In genomic region chr3:174862666-174863065, GRCh38 we compare ENCODE assay signal across 22 cellular contexts. TPM values are rescaled to one million over a fixed set of nuclear protein-coding genes. Genes with fewer than 3 reads are reported as not detected.
DNase-seq lines count a peak whose midpoint lies in the region; ATAC-seq and TF ChIP-seq lines count a peak whose summit lies in the region.
"Had no signal": no experiment of that assay in that cellular context is flagged by ENCODE, and none has a peak within 500 bp of the region (broad histone marks: within the 10 kb centered on the region; RNA-seq: fewer than 3 reads in every experiment).

No MANE protein-coding gene starts in this region.

- H3K27ac ChIP-seq in right atrium auricular region, result peak overlapping the region in 1 of 2 donors; percentile 7
- H3K27ac ChIP-seq in PC-9, result peak overlapping the region; percentile 69
- H3K27ac ChIP-seq in left lung, result no peak overlapping the region
- peak overlapping the region in 1 of 3 donors; percentile 5 for H3K27ac ChIP-seq in thyroid gland
- H3K27ac ChIP-seq in A673 (ENCODE audit: low read depth, low read length, poor library complexity, severe bottlenecking), result no peak overlapping the region
- H3K27ac ChIP-seq: neutrophil, SJSA1 had no signal

- POLR2A ChIA-PET in PC-9 (lab: Charles Lee; ENCODE audit: unreplicated experiment), result interaction anchor here (0.5 to 0.9 kb wide), 2 partner anchors 106 to 182 kb away, joined by 7 to 8 read pairs; no protein-coding TSS in a partner anchor
- POLR2A ChIA-PET in A673 (lab: Charles Lee; ENCODE audit: low non-redundant PET), result no interaction called here

- 32 to 46% methylated on average over 3 of the region's 3 CpGs for WGBS in thyroid gland, 2 donors

- H3K79me2 ChIP-seq in PC-9 (ENCODE audit: low read depth), result no peaks in the 10 kb centered on the region

- CTCF ChIA-PET in PC-9 (lab: Charles Lee) (interaction anchor here (0.6 to 0.7 kb wide), 3 partner anchors 213 to 422 kb away, joined by 3 to 4 read pairs (median 4); no protein-coding TSS in a partner anchor), A673 (lab: Charles Lee) (no interaction called here)

- H4K20me1 ChIP-seq in PC-9 (ENCODE audit: insufficient read depth), result no peaks in the 10 kb centered on the region

- H3F3A ChIP-seq in PC-9 (ENCODE audit: insufficient read depth, low read depth), result peaks cover 26% of the 10 kb centered on the region

- 0 out of 2 replicates have a peak overlapping the region, but pooled peaks have one; percentile 1 for H2AFZ ChIP-seq in PC-9

- H3K4me3 ChIP-seq in right atrium auricular region, result no peak overlapping the region
- H3K4me3 ChIP-seq in PC-9, result no peak overlapping the region
- no peak overlapping the region for H3K4me3 ChIP-seq in left lung
- H3K4me3 ChIP-seq in thyroid gland (replicated peaks in 1 of 3), result no peak overlapping the region
- H3K4me3 ChIP-seq in A673 (ENCODE audit: low read depth, low read length, poor library complexity, severe bottlenecking), result no peak overlapping the region
- H3K4me3 ChIP-seq: SJSA1 had no signal

- TF ChIP-seq CTCF in right atrium auricular region (IDR thresholded peaks at IDR 0.05), result no peak
- TF ChIP-seq CTCF in PC-9 (conservative IDR thresholded peaks at IDR 0.05), result no peak
- TF ChIP-seq CTCF in left lung (IDR thresholded peaks at IDR 0.05), result no peak
- no peak for TF ChIP-seq CTCF in thyroid gland (IDR thresholded peaks at IDR 0.05)
- no peak for TF ChIP-seq CTCF in A673 (conservative IDR thresholded peaks at IDR 0.05; ENCODE audit: low read depth, low read length)

- intact Hi-C loops in Right ventricle myocardium superior (cut with DNase I) (no loop called here), PC-9 (cut with micrococcal nuclease; ENCODE audit: unreplicated experiment) (loop anchor here (1.0 to 10.0 kb wide), 8 partner anchors 87 to 1802 kb away; no protein-coding TSS in a partner anchor), left lung (cut with DNase I) (no loop called here), thyroid gland (cut with DNase I) (no loop called here), A673 (cut with micrococcal nuclease; ENCODE audit: unreplicated experiment) (no loop called here)

- H3K27me3 ChIP-seq in right atrium auricular region (no peaks in the 10 kb centered on the region), PC-9 (ENCODE audit: insufficient read depth, low read depth) (no peaks in the 10 kb centered on the region), left lung (no peaks in the 10 kb centered on the region), thyroid gland (no peaks in the 10 kb centered on the region), A673 (replicated peaks; ENCODE audit: insufficient read depth, low read depth, low read length, poor library complexity) (no peaks in the 10 kb centered on the region)
- H3K27me3 ChIP-seq: neutrophil, SJSA1 had no signal

- no peaks in the 10 kb centered on the region for H3K4me1 ChIP-seq in right atrium auricular region
- peaks cover 60% of the 10 kb centered on the region for H3K4me1 ChIP-seq in PC-9 (replicated peaks; ENCODE audit: insufficient read depth)
- H3K4me1 ChIP-seq in left lung, result no peaks in the 10 kb centered on the region
- peaks cover 0 to 7% of the 10 kb centered on the region in 2 donors for H3K4me1 ChIP-seq in thyroid gland
- H3K4me1 ChIP-seq in A673 (ENCODE audit: insufficient read depth, low read length, poor library complexity, severe bottlenecking), result no peaks in the 10 kb centered on the region
- H3K4me1 ChIP-seq: SJSA1 had no signal

- BruUV-seq in PC-9 (replicated peaks; lab: Mats Ljungman, UMichigan) (no TSS peak), A673 (replicated peaks; lab: Mats Ljungman, UMichigan) (no TSS peak)

- no peak for TF ChIP-seq POLR2A in thyroid gland (IDR thresholded peaks at IDR 0.05)

- H3K36me3 ChIP-seq in right atrium auricular region, result no peaks in the 10 kb centered on the region
- 0 out of 2 replicates have a peak, but pooled peaks cover 6% of the 10 kb centered on the region for H3K36me3 ChIP-seq in PC-9 (ENCODE audit: low read depth)
- H3K36me3 ChIP-seq in left lung, result no peaks in the 10 kb centered on the region
- no peaks in the 10 kb centered on the region for H3K36me3 ChIP-seq in thyroid gland
- H3K36me3 ChIP-seq in A673 (ENCODE audit: insufficient read depth, low read length, poor library complexity, severe bottlenecking), result no peaks in the 10 kb centered on the region
- H3K36me3 ChIP-seq: neutrophil, SJSA1 had no signal

- H3K4me2 ChIP-seq in PC-9, result peak overlapping the region; percentile 40

- H3K9me2 ChIP-seq in PC-9 (ENCODE audit: insufficient read depth), result no peaks in the 10 kb centered on the region

- peak; percentile 52 for ATAC-seq in Right ventricle myocardium superior (ENCODE audit: poor library complexity)
- peak; percentile 37 for ATAC-seq in left lung
- ATAC-seq: activated CD8-positive, alpha-beta memory T cell treated with anti-CD3 and anti-CD28 coated beads, Interleukin-2, amount 10 ng/mL, durations not matched to agents 7 days and 5 days; activated naive CD4-positive, alpha-beta T cell treated with anti-CD3 and anti-CD28 coated beads, Interleukin-2, amount 50 U/mL, for 72 hours had no signal

- H3K9me3 ChIP-seq in right atrium auricular region, result no peaks in the 10 kb centered on the region
- peaks cover 6% of the 10 kb centered on the region; the same call in 1 of the 2 replicates for H3K9me3 ChIP-seq in PC-9 (ENCODE audit: insufficient read depth, low read depth)
- no peaks in the 10 kb centered on the region for H3K9me3 ChIP-seq in left lung
- H3K9me3 ChIP-seq in thyroid gland, result no peaks in the 10 kb centered on the region
- no peaks in the 10 kb centered on the region for H3K9me3 ChIP-seq in A673 (ENCODE audit: low read depth, low read length, poor library complexity, severe bottlenecking)
- H3K9me3 ChIP-seq: neutrophil, SJSA1 had no signal

- DNase-seq in Right ventricle myocardium superior, result no peak
- DNase-seq in right atrium auricular region (ENCODE audit: low spot score), result no peak
- DNase-seq in PC-9, result no peak
- DNase-seq in left lung, result no peak
- peak; percentile 8 to 35 for DNase-seq in thyroid gland
- no peak for DNase-seq in stimulated activated naive CD4-positive, alpha-beta T cell treated with Interleukin-2 at 50 U/mL for 16 hours (lab: John Stamatoyannopoulos, UW)
- no peak for DNase-seq in NCI-H1048 (lab: John Stamatoyannopoulos, UW)
- DNase-seq in A673 (ENCODE audit: low spot score), result no peak
- DNase-seq: activated CD4-positive, alpha-beta T cell treated with anti-CD3 and anti-CD28 coated beads for 48 hours; activated CD8-positive, alpha-beta memory T cell treated with anti-CD3 and anti-CD28 coated beads, Interleukin-2, amount 10 ng/mL, durations not matched to agents 7 days and 5 days; CD4-positive, alpha-beta T cell; effector memory CD4-positive, alpha-beta T cell; Kasumi-1; NCI-H1417 treated with DMSO at 0.1 percent for 48 hours; retina; stimulated activated CD8-positive, alpha-beta memory T cell treated with anti-CD3 and anti-CD28 coated beads, Interleukin-4, amount 100 ng/mL, for 48 hours; substantia nigra had no signal

RNA-seq across cellular contexts. Expression of gene NAALADL2, which starts 3.5 kb away (rescaled TPM):
- total RNA-seq in Right ventricle myocardium superior (2.2 TPM), right atrium auricular region (1 to 10 TPM; 2.5 to 3.2 TPM), PC-9 (2021) (10.6 and 12.8 TPM in 2 replicates), left lung (1 to 10 TPM; 9.8 to 9.9 TPM), thyroid gland (10 to 100 TPM in 1 of 4 donors, 1 to 10 TPM in 3; 7.6 to 14.7 (median 9.0) TPM), A673 (2021) (0.50 and 0.64 TPM in 2 replicates)
- total RNA-seq: activated CD8-positive, alpha-beta memory T cell treated with anti-CD3 and anti-CD28 coated beads, Interleukin-2, amount 10 ng/mL, durations not matched to agents 7 days and 5 days; activated T-helper 1 cell treated with anti-CD3 and anti-CD28 coated beads, Interleukin-12 subunit alpha, Interleukin-12 subunit beta, Interleukin-2, Interleukin-4 antibody, amounts not matched to agents 30 ng/mL and 10 ng/mL and 1 ng/mL, durations not matched to agents 14 hours and 24 hours and 36 hours; T-helper 1 cell treated with Interleukin-12 subunit alpha and Interleukin-12 subunit beta and Interleukin-4 antibody, amounts not matched to agents 30 ng/mL and 1 ng/mL, for 36 hours had no signal

Comparison
In these comparisons a context has a peak if more than half of its experiments do, and no peak if none do; other contexts are left out.
1. DNase-seq: peak in thyroid gland (2 of 2); none in Right ventricle myocardium superior (single experiment), right atrium auricular region (single experiment), PC-9 (0 of 2), left lung (0 of 2), stimulated activated naive CD4-positive, alpha-beta T cell treated with Interleukin-2 at 50 U/mL for 16 hours (single experiment), NCI-H1048 (single experiment) and A673 (single experiment).